Comparison of ENCODE assay signal across 20 cellular contexts in the genomic region with DNA sequence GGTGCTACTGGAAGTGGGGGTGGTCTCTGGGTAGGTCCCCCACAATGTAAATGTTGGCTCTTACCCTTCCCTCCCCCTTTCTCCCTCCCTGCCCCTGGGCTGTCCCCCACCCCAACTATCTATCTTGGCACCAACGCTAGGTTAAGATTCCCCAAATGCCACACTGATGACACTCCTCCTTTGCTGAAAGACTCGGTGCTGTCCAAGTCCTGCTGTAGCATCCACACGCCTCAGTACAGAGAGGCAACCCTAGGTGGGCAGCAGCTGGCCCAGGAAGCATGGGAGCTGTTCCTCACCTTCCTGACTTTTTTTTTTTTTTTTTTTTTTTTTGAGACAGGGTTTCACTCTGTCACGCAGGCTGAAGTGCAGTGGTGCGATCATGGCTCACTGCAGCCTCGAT. TPM values are rescaled to one million over a fixed set of nuclear protein-coding genes. Genes with fewer than 3 reads are reported as not detected.
DNase-seq lines count a peak whose midpoint lies in the region; ATAC-seq and TF ChIP-seq lines count a peak whose summit lies in the region.
"Had no signal": no experiment of that assay in that cellular context is flagged by ENCODE, and none has a peak within 500 bp of the region (broad histone marks: within the 10 kb centered on the region; RNA-seq: fewer than 3 reads in every experiment).

No MANE protein-coding gene starts in this region.

- no peaks in the 10 kb centered on the region for H3K36me3 Mint-ChIP-seq in stimulated activated effector memory CD8-positive, alpha-beta T cell treated with anti-CD3 and anti-CD28 coated beads, Interleukin-12 subunit alpha, Interleukin-12 subunit beta, amount 100 ng/mL, for 72 hours

- H3K4me3 ChIP-seq in esophagus muscularis mucosa, result no peak overlapping the region
- H3K4me3 ChIP-seq: BLaER1, PC-9, SJCRH30 had no signal

- no peak for TF ChIP-seq CTCF in esophagus muscularis mucosa (IDR thresholded peaks at IDR 0.05)

- no peak overlapping the region for H3K27ac Mint-ChIP-seq in stimulated activated effector memory CD8-positive, alpha-beta T cell treated with anti-CD3 and anti-CD28 coated beads, Interleukin-12 subunit alpha, Interleukin-12 subunit beta, amount 100 ng/mL, for 72 hours
- H3K27ac Mint-ChIP-seq: CD4-positive, alpha-beta T cell had no signal

- WGBS in esophagus muscularis mucosa, result 79% methylated on average over 6 of the region's 6 CpGs

- no peak for TF ChIP-seq RAD21 in Ishikawa (IDR thresholded peaks at IDR 0.05; ENCODE audit: low read depth)

- H3K9me3 Mint-ChIP-seq in stimulated activated effector memory CD8-positive, alpha-beta T cell treated with anti-CD3 and anti-CD28 coated beads, Interleukin-12 subunit alpha, Interleukin-12 subunit beta, amount 100 ng/mL, for 72 hours, result no peaks in the 10 kb centered on the region
- H3K9me3 Mint-ChIP-seq: CD4-positive, alpha-beta T cell had no signal

- intact Hi-C loops in esophagus muscularis mucosa (cut with DNase I), result no loop called here

- TF ChIP-seq EP300 in Ishikawa (IDR thresholded peaks at IDR 0.05; ENCODE audit: borderline replicate concordance) (no peak), esophagus muscularis mucosa (IDR thresholded peaks at IDR 0.05) (no peak)

- H3K36me3 ChIP-seq in esophagus muscularis mucosa, result peaks cover 0 to under 1% (median 0%) of the 10 kb centered on the region in 4 donors
- H3K36me3 ChIP-seq: BLaER1, SJCRH30 had no signal

- DNase-seq in AG08395 (ENCODE audit: low spot score), result peak; percentile 40
- peak; percentile 52 for DNase-seq in EH (ENCODE audit: low read depth)
- DNase-seq in hepatic stellate cell (ENCODE audit: low spot score), result peak; percentile 60
- no peak for DNase-seq in GOT3 (lab: John Stamatoyannopoulos, UW)
- DNase-seq in esophagus muscularis mucosa (ENCODE audit: extremely low spot score), result no peak
- DNase-seq in stimulated activated effector memory CD8-positive, alpha-beta T cell treated with anti-CD3 and anti-CD28 coated beads, Interleukin-12 subunit alpha, Interleukin-12 subunit beta, amount 100 ng/mL, for 72 hours (ENCODE audit: low spot score in 2 of 2), result no peak
- DNase-seq: CD4-positive, alpha-beta T cell; COR-L47; DMS79; Kasumi-1; NCI-H1417 treated with DMSO at 0.1 percent for 48 hours; NCI-H187; NCI-H2107; NCI-H510A; NCI-H748 treated with DMSO at 0.1 percent for 48 hours; PC-9; SJCRH30 had no signal

- H3K4me1 ChIP-seq in esophagus muscularis mucosa, result peaks cover 21 to 31% (median 24%) of the 10 kb centered on the region in 4 donors
- H3K4me1 ChIP-seq: SJCRH30 had no signal

- ATAC-seq in GM21528 (IDR thresholded peaks at IDR 0.05; ENCODE audit: low FRiP score, unreplicated experiment), result no peak
- ATAC-seq in stimulated activated effector memory CD8-positive, alpha-beta T cell treated with anti-CD3 and anti-CD28 coated beads, Interleukin-12 subunit alpha, Interleukin-12 subunit beta, amount 100 ng/mL, for 72 hours, result no peak

- H3K4me3 Mint-ChIP-seq in stimulated activated effector memory CD8-positive, alpha-beta T cell treated with anti-CD3 and anti-CD28 coated beads, Interleukin-12 subunit alpha, Interleukin-12 subunit beta, amount 100 ng/mL, for 72 hours, result no peak overlapping the region
- H3K4me3 Mint-ChIP-seq: CD4-positive, alpha-beta T cell had no signal

- H3K9me3 ChIP-seq in esophagus muscularis mucosa, result no peaks in the 10 kb centered on the region
- H3K9me3 ChIP-seq: BLaER1, SJCRH30 had no signal

- peaks cover 22% of the 10 kb centered on the region for H3K4me1 Mint-ChIP-seq in stimulated activated effector memory CD8-positive, alpha-beta T cell treated with anti-CD3 and anti-CD28 coated beads, Interleukin-12 subunit alpha, Interleukin-12 subunit beta, amount 100 ng/mL, for 72 hours

- H3K27me3 ChIP-seq in esophagus muscularis mucosa, result peaks cover 0 to 5% (median 0%) of the 10 kb centered on the region in 4 donors
- H3K27me3 ChIP-seq: BLaER1, SJCRH30 had no signal

- no peak for TF ChIP-seq POLR2A in esophagus muscularis mucosa (IDR thresholded peaks at IDR 0.05; ENCODE audit: low read depth)

- H3K27ac ChIP-seq in esophagus muscularis mucosa (replicated peaks in 1 of 4), result no peak overlapping the region
- H3K27ac ChIP-seq: BLaER1, PC-9, SJCRH30 had no signal

TF ChIP-seq in Ishikawa, 13 proteins besides CTCF, POLR2A, EP300 and RAD21:
- TF ChIP-seq CEBPB (IDR thresholded peaks at IDR 0.05) (no peak), TEAD4 (IDR thresholded peaks at IDR 0.05) (no peak), CREB1 (IDR thresholded peaks at IDR 0.05; ENCODE audit: low read depth) (no peak)
- TF ChIP-seq, protein P1, sequence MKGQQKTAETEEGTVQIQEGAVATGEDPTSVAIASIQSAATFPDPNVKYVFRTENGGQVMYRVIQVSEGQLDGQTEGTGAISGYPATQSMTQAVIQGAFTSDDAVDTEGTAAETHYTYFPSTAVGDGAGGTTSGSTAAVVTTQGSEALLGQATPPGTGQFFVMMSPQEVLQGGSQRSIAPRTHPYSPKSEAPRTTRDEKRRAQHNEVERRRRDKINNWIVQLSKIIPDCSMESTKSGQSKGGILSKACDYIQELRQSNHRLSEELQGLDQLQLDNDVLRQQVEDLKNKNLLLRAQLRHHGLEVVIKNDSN (IDR thresholded peaks at IDR 0.05), result no peak
- TF ChIP-seq, protein P2, sequence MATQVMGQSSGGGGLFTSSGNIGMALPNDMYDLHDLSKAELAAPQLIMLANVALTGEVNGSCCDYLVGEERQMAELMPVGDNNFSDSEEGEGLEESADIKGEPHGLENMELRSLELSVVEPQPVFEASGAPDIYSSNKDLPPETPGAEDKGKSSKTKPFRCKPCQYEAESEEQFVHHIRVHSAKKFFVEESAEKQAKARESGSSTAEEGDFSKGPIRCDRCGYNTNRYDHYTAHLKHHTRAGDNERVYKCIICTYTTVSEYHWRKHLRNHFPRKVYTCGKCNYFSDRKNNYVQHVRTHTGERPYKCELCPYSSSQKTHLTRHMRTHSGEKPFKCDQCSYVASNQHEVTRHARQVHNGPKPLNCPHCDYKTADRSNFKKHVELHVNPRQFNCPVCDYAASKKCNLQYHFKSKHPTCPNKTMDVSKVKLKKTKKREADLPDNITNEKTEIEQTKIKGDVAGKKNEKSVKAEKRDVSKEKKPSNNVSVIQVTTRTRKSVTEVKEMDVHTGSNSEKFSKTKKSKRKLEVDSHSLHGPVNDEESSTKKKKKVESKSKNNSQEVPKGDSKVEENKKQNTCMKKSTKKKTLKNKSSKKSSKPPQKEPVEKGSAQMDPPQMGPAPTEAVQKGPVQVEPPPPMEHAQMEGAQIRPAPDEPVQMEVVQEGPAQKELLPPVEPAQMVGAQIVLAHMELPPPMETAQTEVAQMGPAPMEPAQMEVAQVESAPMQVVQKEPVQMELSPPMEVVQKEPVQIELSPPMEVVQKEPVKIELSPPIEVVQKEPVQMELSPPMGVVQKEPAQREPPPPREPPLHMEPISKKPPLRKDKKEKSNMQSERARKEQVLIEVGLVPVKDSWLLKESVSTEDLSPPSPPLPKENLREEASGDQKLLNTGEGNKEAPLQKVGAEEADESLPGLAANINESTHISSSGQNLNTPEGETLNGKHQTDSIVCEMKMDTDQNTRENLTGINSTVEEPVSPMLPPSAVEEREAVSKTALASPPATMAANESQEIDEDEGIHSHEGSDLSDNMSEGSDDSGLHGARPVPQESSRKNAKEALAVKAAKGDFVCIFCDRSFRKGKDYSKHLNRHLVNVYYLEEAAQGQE (IDR thresholded peaks at IDR 0.05; ENCODE audit: low read depth), result peak; percentile 27; the same call in 1 of the 2 replicates
- TF ChIP-seq, protein P3, sequence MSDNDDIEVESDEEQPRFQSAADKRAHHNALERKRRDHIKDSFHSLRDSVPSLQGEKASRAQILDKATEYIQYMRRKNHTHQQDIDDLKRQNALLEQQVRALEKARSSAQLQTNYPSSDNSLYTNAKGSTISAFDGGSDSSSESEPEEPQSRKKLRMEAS (IDR thresholded peaks at IDR 0.05), result no peak

RNA-seq across cellular contexts. Expression of a gene that starts 3.4 kb away (rescaled TPM):
- 10 to 100 TPM; 17.9 to 35.8 (median 28.7) TPM for total RNA-seq in esophagus muscularis mucosa

RNA-seq across cellular contexts. Expression of a gene that starts 28.6 kb away (rescaled TPM):
- 100 to 1,000 TPM; 124 to 205 (median 169) TPM for total RNA-seq in esophagus muscularis mucosa

RNA-seq across cellular contexts. Expression of a gene that starts 28.9 kb away (rescaled TPM):
- total RNA-seq in esophagus muscularis mucosa, result 10 to 100 TPM; 27.0 to 44.8 (median 38.6) TPM
- total RNA-seq: CD4-positive, alpha-beta T cell had no signal

Comparison
In these comparisons a context has a peak if more than half of its experiments do, and no peak if none do; other contexts are left out.
1. DNase-seq: peak in AG08395 (single experiment), EH (single experiment) and hepatic stellate cell (single experiment); none in GOT3 (single experiment), esophagus muscularis mucosa (single experiment) and stimulated activated effector memory CD8-positive, alpha-beta T cell treated with anti-CD3 and anti-CD28 coated beads, Interleukin-12 subunit alpha, Interleukin-12 subunit beta, amount 100 ng/mL, for 72 hours (0 of 2).